In the genomic region with DNA sequence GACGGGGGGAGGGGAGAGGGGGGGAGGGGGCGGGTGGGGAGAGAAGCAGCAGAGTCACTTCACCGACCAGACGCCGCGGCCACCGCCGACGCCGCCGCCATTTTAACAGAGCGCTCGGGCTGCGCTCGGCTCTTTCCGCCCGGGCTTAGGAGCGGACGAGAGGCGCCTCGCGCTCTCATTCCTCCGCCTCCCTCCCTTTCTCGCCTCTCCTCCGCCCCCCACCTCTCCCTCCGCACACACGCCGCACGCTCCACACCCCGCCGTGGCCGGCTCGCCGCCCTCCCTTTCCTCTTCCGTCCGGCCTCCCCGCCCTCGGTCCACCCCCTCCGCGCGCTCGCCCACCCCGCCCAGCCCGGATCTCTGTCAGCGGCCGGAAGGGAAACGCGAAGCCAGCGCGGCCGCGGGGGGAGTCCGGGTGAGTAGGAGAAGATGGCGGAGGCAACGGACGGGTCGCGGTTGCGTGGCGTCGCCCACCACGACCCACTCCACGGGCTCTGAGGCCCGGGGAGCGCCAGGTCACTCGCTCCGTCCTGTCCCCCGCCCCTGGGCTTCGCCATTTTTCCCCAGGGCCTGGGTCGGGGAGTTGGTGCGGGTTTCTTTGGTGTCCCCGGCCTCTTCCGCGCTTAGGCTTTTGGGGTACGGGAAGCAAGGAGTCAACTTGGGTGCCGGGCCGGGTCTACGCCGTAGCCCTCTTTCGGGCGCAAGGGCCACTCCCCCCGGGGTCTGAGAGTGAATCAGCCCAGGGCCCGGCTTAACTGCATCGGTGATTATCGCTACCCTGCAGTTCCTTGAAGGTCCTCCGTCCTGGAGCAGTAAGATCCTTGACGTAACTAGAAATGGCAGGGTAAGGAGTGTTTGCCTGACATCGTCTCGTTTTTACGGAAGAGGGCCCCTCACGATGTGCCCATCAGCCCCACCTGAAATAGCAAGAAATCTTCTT, we compare ENCODE assay signal across 8 cellular contexts.
DNase-seq lines count a peak whose midpoint lies in the region; ATAC-seq lines count a peak whose summit lies in the region.

Gene USP34, minus strand, starts transcription at position 123 of the 940 bp plus-strand sequence. CDS start 395 bp downstream, outside the sequence.

- ATAC-seq in GM19023 (IDR thresholded peaks at IDR 0.05; ENCODE audit: unreplicated experiment) (peak; percentile 81), HG03280 (IDR thresholded peaks at IDR 0.05; ENCODE audit: unreplicated experiment) (peak; percentile 77)
- peak; percentile 89 to 92 for ATAC-seq in activated CD4-positive, CD25-positive, alpha-beta regulatory T cell treated with anti-CD3 and anti-CD28 coated beads, Interleukin-2, amount 50 U/mL, for 24 hours
- peak; percentile 87 for ATAC-seq in central memory CD8-positive, alpha-beta T cell (replicated peaks; ENCODE audit: extremely low read depth, poor library complexity, severe bottlenecking)

- H3K27ac Mint-ChIP-seq in central memory CD8-positive, alpha-beta T cell (ENCODE audit: low read depth), result peak within 1 kb of the TSS; percentile 96

- peaks cover 11% of the 10 kb centered on the region for H3K4me1 Mint-ChIP-seq in central memory CD8-positive, alpha-beta T cell

- no peaks in the 10 kb centered on the region for H3K9me3 Mint-ChIP-seq in central memory CD8-positive, alpha-beta T cell

- H3K27me3 Mint-ChIP-seq in central memory CD8-positive, alpha-beta T cell, result no peaks in the 10 kb centered on the region

- peaks cover 39% of the 10 kb centered on the region for H3K36me3 Mint-ChIP-seq in central memory CD8-positive, alpha-beta T cell (ENCODE audit: insufficient read depth)

- peak within 1 kb of the TSS; percentile 93 for H3K4me3 Mint-ChIP-seq in central memory CD8-positive, alpha-beta T cell

- DNase-seq in AG08395 (ENCODE audit: low spot score) (peak; percentile 94), NCI-H446 (lab: John Stamatoyannopoulos, UW) (peak; percentile 88 to 93), iris pigment epithelial cell (ENCODE audit: low read depth) (peak; percentile 98)
- DNase-seq in central memory CD8-positive, alpha-beta T cell (ENCODE audit: low spot score in 2 of 2), result peak; percentile 76 to 87
- peak; percentile 84 to 87 for DNase-seq in stimulated activated CD4-positive, alpha-beta T cell treated with anti-CD3 and anti-CD28 coated beads, Interleukin-12 subunit alpha, Interleukin-12 subunit beta, amount 100 ng/mL, for 24 hours (ENCODE audit: low read depth in 2 of 2)

Comparison
In these comparisons a context has a peak if more than half of its experiments do, and no peak if none do; other contexts are left out.
1. Peak in every context shown above with its lines: DNase-seq and ATAC-seq.